20 cellular contexts compared by ENCODE assay signal in the genomic region with DNA sequence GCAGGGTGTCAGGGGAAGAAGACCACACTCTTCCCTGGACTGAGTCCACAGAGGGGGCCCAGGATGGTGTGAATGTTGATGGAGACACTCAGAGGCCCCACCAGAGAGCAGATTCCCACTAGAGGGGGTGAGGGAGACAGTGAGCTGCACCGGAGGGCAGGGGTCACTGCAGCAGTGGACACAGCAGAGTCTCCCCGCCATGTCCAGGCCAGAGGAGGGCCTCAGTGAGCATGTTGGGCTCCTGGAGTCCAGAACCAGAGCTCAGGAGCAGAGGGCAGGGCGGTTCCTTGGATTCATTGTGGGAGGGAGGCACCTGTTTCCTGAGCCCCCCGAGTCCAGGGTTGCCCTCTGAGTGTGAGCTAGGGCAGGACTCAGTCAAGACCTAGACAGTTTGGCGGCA. TPM values are rescaled to one million over a fixed set of nuclear protein-coding genes. Genes with fewer than 3 reads are reported as not detected.
DNase-seq lines count a peak whose midpoint lies in the region; ATAC-seq and TF ChIP-seq lines count a peak whose summit lies in the region.
"Had no signal": no experiment of that assay in that cellular context is flagged by ENCODE, and none has a peak within 500 bp of the region (broad histone marks: within the 10 kb centered on the region; RNA-seq: fewer than 3 reads in every experiment).

No MANE protein-coding gene starts in this region.

- TF ChIP-seq POLR2A in HCT116 (IDR thresholded peaks at IDR 0.05; ENCODE audit: borderline replicate concordance, extremely low read depth, insufficient read depth, insufficient read length): no peak

- CTCF ChIA-PET in HCT116 (lab: Charles Lee): interaction anchor here (0.9 to 1.5 kb wide), 3 partner anchors 13 to 463 kb away, joined by 3 to 7 read pairs (median 5); no protein-coding TSS in a partner anchor
- CTCF ChIA-PET in RWPE1 (lab: Yijun Ruan, JAX): interaction anchor here (1.0 kb wide), 1 partner anchor 18 kb away, joined by 3 read pairs; no protein-coding TSS in a partner anchor

- POLR2A ChIA-PET in HCT116 (lab: Charles Lee): no interaction called here
- POLR2A ChIA-PET in RWPE1 (lab: Yijun Ruan, JAX; ENCODE audit: low non-redundant PET): no interaction called here

- no peak overlapping the region for H3K4me3 Mint-ChIP-seq in progenitor cell of endocrine pancreas (ENCODE audit: low read depth)
- H3K4me3 Mint-ChIP-seq: CD8-positive, alpha-beta memory T cell had no signal

- H3K4me1 ChIP-seq in HCT116 (ENCODE audit: control insufficient read depth in 1 of 2, insufficient read depth in 2 of 2, low read length in 2 of 2): no peaks in the 10 kb centered on the region

- in situ Hi-C loops in brain microvascular endothelial cell (cut with HindIII; ENCODE audit: low pct_ligation_motif_present, low sequenced_read_pairs): no loop called here

- 0 out of 2 replicates have a peak, but pooled peaks have one; percentile 42 for ATAC-seq in HCT116

- H3K9me3 Mint-ChIP-seq in progenitor cell of endocrine pancreas (ENCODE audit: low read depth): peaks cover 3% of the 10 kb centered on the region
- H3K9me3 Mint-ChIP-seq: CD8-positive, alpha-beta memory T cell had no signal

- H3K79me2 ChIP-seq in HCT116 (ENCODE audit: insufficient read depth, low read length): no peaks in the 10 kb centered on the region

- no TSS peak for BruUV-seq in HCT116 (replicated peaks; lab: Mats Ljungman, UMichigan)

- TF ChIP-seq CTCF in HCT116 (IDR thresholded peaks at IDR 0.05 in 2 of 3, conservative IDR thresholded peaks at IDR 0.05 in 1 of 3; ENCODE audit: borderline replicate concordance in 1 of 3, insufficient read depth in 1 of 3, low read depth in 2 of 3, low read length in 2 of 3) (peak; percentile 20 to 61 (median 37); a peak in 5 of 6 replicates), brain microvascular endothelial cell (IDR thresholded peaks at IDR 0.05; ENCODE audit: low read depth, low read length, missing control alignments) (peak; percentile 14), fibroblast of mammary gland (conservative IDR thresholded peaks at IDR 0.05; ENCODE audit: control insufficient read depth, insufficient read depth, low read depth, low read length) (peak; percentile 8), progenitor cell of endocrine pancreas (IDR thresholded peaks at IDR 0.05; ENCODE audit: unreplicated experiment) (no peak), coronary artery (IDR thresholded peaks at IDR 0.05) (no peak), RWPE1 (conservative IDR thresholded peaks at IDR 0.05; ENCODE audit: low read depth) (no peak)

- no peak overlapping the region for H2AFZ ChIP-seq in HCT116 (ENCODE audit: low read depth, low read length, poor library complexity, severe bottlenecking)

- H4K20me1 ChIP-seq in HCT116 (ENCODE audit: insufficient read depth): no peaks in the 10 kb centered on the region

- peaks cover 2% of the 10 kb centered on the region for H3K36me3 Mint-ChIP-seq in progenitor cell of endocrine pancreas (ENCODE audit: insufficient read depth)
- H3K36me3 Mint-ChIP-seq: CD8-positive, alpha-beta memory T cell had no signal

- TF ChIP-seq RAD21 in HCT116 (IDR thresholded peaks at IDR 0.05; ENCODE audit: low read depth): peak; percentile 41

- H3K4me3 ChIP-seq in HCT116 (replicated peaks in 1 of 2; ENCODE audit: low read depth in 1 of 2, low read length in 2 of 2): no peak overlapping the region
- no peak overlapping the region for H3K4me3 ChIP-seq in brain microvascular endothelial cell (ENCODE audit: low read depth, low read length)
- H3K4me3 ChIP-seq in fibroblast of mammary gland (ENCODE audit: control insufficient read depth, low read depth, low read length): no peak overlapping the region
- H3K4me3 ChIP-seq in coronary artery: no peak overlapping the region
- H3K4me3 ChIP-seq: SK-N-MC had no signal

- intact Hi-C loops in HCT116 (cut with micrococcal nuclease): no loop called here

- H3K27me3 ChIP-seq in HCT116 (ENCODE audit: insufficient read depth, low read length): no peaks in the 10 kb centered on the region
- no peaks in the 10 kb centered on the region for H3K27me3 ChIP-seq in brain microvascular endothelial cell (replicated peaks)

- H3K36me3 ChIP-seq in HCT116 (ENCODE audit: control insufficient read depth in 1 of 2, insufficient read depth in 2 of 2, low read length in 2 of 2) (no peaks in the 10 kb centered on the region), brain microvascular endothelial cell (replicated peaks) (no peaks in the 10 kb centered on the region)

- H3K9me2 ChIP-seq in HCT116 (ENCODE audit: insufficient read depth): no peaks in the 10 kb centered on the region

- H3K4me1 Mint-ChIP-seq in progenitor cell of endocrine pancreas (ENCODE audit: low read depth): peaks cover 14% of the 10 kb centered on the region
- H3K4me1 Mint-ChIP-seq: CD8-positive, alpha-beta memory T cell had no signal

- H3K27ac Mint-ChIP-seq in progenitor cell of endocrine pancreas: peak overlapping the region; percentile 71
- H3K27ac Mint-ChIP-seq: CD8-positive, alpha-beta memory T cell had no signal

- DNase-seq in HCT116 (ENCODE audit: low read depth, low spot score) (no peak), brain microvascular endothelial cell (no peak), fibroblast of mammary gland (ENCODE audit: low read depth) (no peak), progenitor cell of endocrine pancreas (ENCODE audit: low spot score, unreplicated experiment) (no peak), coronary artery (ENCODE audit: low spot score) (no peak), RWPE1 (ENCODE audit: low spot score) (no peak)
- no peak for DNase-seq in activated CD8-positive, alpha-beta memory T cell treated with anti-CD3 and anti-CD28 coated beads, Interleukin-2, amount 50 U/mL, for 4 hours
- DNase-seq: ACHN; C1 segment of cervical spinal cord; CD8-positive, alpha-beta memory T cell; DMS53; EL; NCI-H187; NCI-H2107; NCI-H510A; NCI-H748 treated with DMSO at 0.1 percent for 48 hours; NK-92 treated with Interleukin-12 subunit alpha and Interleukin-12 subunit beta, amount 100 ng/mL, for 24 hours; Right ventricle myocardium superior had no signal

- H3K9ac ChIP-seq in HCT116 (ENCODE audit: low read length): no peak overlapping the region

- H3K9me3 ChIP-seq in HCT116 (ENCODE audit: control insufficient read depth in 1 of 2, insufficient read depth in 1 of 2, low read depth in 1 of 2, low read length in 2 of 2): no peaks in the 10 kb centered on the region

- RAD21 ChIA-PET in HCT116 (lab: Charles Lee; ENCODE audit: low non-redundant PET in 1 of 2, low total read pairs in 2 of 2, uncharacterized antibody in 2 of 2, unreplicated experiment in 2 of 2): interaction anchor here in 1 of 2 experiments (0.5 kb wide), 1 partner anchor 10 kb away, joined by 3 read pairs; no protein-coding TSS in a partner anchor

- no peak overlapping the region for H3K4me2 ChIP-seq in HCT116 (ENCODE audit: low read length)

- H3K27me3 Mint-ChIP-seq in progenitor cell of endocrine pancreas: peaks cover 26% of the 10 kb centered on the region

- no peak overlapping the region for H3K27ac ChIP-seq in HCT116 (ENCODE audit: low read depth, low read length)
- no peak overlapping the region for H3K27ac ChIP-seq in brain microvascular endothelial cell
- H3K27ac ChIP-seq in coronary artery: no peak overlapping the region
- no peak overlapping the region for H3K27ac ChIP-seq in RWPE1
- H3K27ac ChIP-seq: SK-N-MC had no signal

TF ChIP-seq in HCT116, 20 proteins besides CTCF, POLR2A, EP300 and RAD21 (continues in another document):
- TF ChIP-seq, protein P1, sequence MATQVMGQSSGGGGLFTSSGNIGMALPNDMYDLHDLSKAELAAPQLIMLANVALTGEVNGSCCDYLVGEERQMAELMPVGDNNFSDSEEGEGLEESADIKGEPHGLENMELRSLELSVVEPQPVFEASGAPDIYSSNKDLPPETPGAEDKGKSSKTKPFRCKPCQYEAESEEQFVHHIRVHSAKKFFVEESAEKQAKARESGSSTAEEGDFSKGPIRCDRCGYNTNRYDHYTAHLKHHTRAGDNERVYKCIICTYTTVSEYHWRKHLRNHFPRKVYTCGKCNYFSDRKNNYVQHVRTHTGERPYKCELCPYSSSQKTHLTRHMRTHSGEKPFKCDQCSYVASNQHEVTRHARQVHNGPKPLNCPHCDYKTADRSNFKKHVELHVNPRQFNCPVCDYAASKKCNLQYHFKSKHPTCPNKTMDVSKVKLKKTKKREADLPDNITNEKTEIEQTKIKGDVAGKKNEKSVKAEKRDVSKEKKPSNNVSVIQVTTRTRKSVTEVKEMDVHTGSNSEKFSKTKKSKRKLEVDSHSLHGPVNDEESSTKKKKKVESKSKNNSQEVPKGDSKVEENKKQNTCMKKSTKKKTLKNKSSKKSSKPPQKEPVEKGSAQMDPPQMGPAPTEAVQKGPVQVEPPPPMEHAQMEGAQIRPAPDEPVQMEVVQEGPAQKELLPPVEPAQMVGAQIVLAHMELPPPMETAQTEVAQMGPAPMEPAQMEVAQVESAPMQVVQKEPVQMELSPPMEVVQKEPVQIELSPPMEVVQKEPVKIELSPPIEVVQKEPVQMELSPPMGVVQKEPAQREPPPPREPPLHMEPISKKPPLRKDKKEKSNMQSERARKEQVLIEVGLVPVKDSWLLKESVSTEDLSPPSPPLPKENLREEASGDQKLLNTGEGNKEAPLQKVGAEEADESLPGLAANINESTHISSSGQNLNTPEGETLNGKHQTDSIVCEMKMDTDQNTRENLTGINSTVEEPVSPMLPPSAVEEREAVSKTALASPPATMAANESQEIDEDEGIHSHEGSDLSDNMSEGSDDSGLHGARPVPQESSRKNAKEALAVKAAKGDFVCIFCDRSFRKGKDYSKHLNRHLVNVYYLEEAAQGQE (IDR thresholded peaks at IDR 0.05; ENCODE audit: low read depth): no peak
- TF ChIP-seq JUND (IDR thresholded peaks at IDR 0.05) (no peak), POLR2AphosphoS5 (IDR thresholded peaks at IDR 0.05; ENCODE audit: low read depth, low read length) (no peak), FOSL1 (IDR thresholded peaks at IDR 0.05; ENCODE audit: low read depth) (no peak), SP1 (IDR thresholded peaks at IDR 0.05; ENCODE audit: low read depth) (no peak), EZH2 (IDR thresholded peaks at IDR 0.05) (no peak)
- TF ChIP-seq, protein P2, sequence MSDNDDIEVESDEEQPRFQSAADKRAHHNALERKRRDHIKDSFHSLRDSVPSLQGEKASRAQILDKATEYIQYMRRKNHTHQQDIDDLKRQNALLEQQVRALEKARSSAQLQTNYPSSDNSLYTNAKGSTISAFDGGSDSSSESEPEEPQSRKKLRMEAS (IDR thresholded peaks at IDR 0.05): no peak

RNA-seq across cellular contexts. Expression of a gene that starts 1.8 kb away (rescaled TPM):
- total RNA-seq in HCT116 (2021; ENCODE audit: unreplicated experiment) (not detected), progenitor cell of endocrine pancreas (not detected in 2 replicates)
- polyA plus RNA-seq in HCT116 (2012): not detected in 2 replicates
- total RNA-seq: CD8-positive, alpha-beta memory T cell; H4; Right ventricle myocardium superior had no signal
- polyA plus RNA-seq: CD8-positive, alpha-beta memory T cell had no signal

RNA-seq across cellular contexts. Expression of a gene that starts 22.5 kb away (rescaled TPM):
- total RNA-seq in HCT116 (2021; ENCODE audit: unreplicated experiment): not detected
- not detected in 2 replicates for polyA plus RNA-seq in HCT116 (2012)
- not detected in 2 replicates for total RNA-seq in progenitor cell of endocrine pancreas
- total RNA-seq: CD8-positive, alpha-beta memory T cell; H4; Right ventricle myocardium superior had no signal
- polyA plus RNA-seq: CD8-positive, alpha-beta memory T cell had no signal

RNA-seq across cellular contexts. Expression of a gene that starts 26.3 kb away (rescaled TPM):
- total RNA-seq in HCT116 (2021; ENCODE audit: unreplicated experiment): not detected
- not detected in 2 replicates for polyA plus RNA-seq in HCT116 (2012)
- not detected in 2 replicates for total RNA-seq in progenitor cell of endocrine pancreas
- total RNA-seq: CD8-positive, alpha-beta memory T cell; Right ventricle myocardium superior had no signal
- polyA plus RNA-seq: CD8-positive, alpha-beta memory T cell had no signal

RNA-seq across cellular contexts. Expression of a gene that starts 40.6 kb away (rescaled TPM):
- total RNA-seq in HCT116 (2021; ENCODE audit: unreplicated experiment) (not detected), progenitor cell of endocrine pancreas (not detected in 2 replicates)
- polyA plus RNA-seq in HCT116 (2012): not detected in 2 replicates
- total RNA-seq: CD8-positive, alpha-beta memory T cell; H4; Right ventricle myocardium superior had no signal
- polyA plus RNA-seq: CD8-positive, alpha-beta memory T cell had no signal

RNA-seq across cellular contexts. Expression of a gene that starts 44.0 kb away (rescaled TPM):
- not detected for total RNA-seq in HCT116 (2021; ENCODE audit: unreplicated experiment)
- 0.03 and 0.06 TPM in 2 replicates for polyA plus RNA-seq in HCT116 (2012)
- total RNA-seq in progenitor cell of endocrine pancreas: not detected in 2 replicates
- total RNA-seq: CD8-positive, alpha-beta memory T cell; H4; Right ventricle myocardium superior had no signal
- polyA plus RNA-seq: CD8-positive, alpha-beta memory T cell had no signal

Comparison
In these comparisons a context has a peak if more than half of its experiments do, and no peak if none do; other contexts are left out.
1. CTCF ChIP-seq: peak in HCT116 (3 of 3), brain microvascular endothelial cell (single experiment) and fibroblast of mammary gland (single experiment); none in progenitor cell of endocrine pancreas (single experiment), coronary artery (single experiment) and RWPE1 (single experiment).